ENCODE assay signal across 1 cellular context in genomic region chr6:12039540-12040459, GRCh38.
TF ChIP-seq lines count a peak whose summit lies in the region.

No MANE protein-coding gene starts in this region.

TF ChIP-seq in GM23338, 12 proteins besides CTCF, POLR2A, EP300 and RAD21 (continued from another document):
- TF ChIP-seq ZNF462 (CRISPR knock-in tag; IDR thresholded peaks at IDR 0.05) (no peak), ZNF114 (CRISPR knock-in tag; IDR thresholded peaks at IDR 0.05) (no peak), CREB1 (CRISPR knock-in tag; IDR thresholded peaks at IDR 0.05; ENCODE audit: low read depth) (no peak), STAT1 (IDR thresholded peaks at IDR 0.05; ENCODE audit: unreplicated experiment) (no peak), ETS1 (IDR thresholded peaks at IDR 0.05) (no peak), REST (IDR thresholded peaks at IDR 0.05; ENCODE audit: unreplicated experiment) (no peak), ZNF331 (CRISPR knock-in tag; IDR thresholded peaks at IDR 0.05; ENCODE audit: low read depth) (no peak)
